Comparison of ENCODE assay signal across 20 cellular contexts in genomic region chr12:64990991-64991570, GRCh38.
A peak's percentile ranks its signal among the peaks of the same experiment; 100 is the strongest.
DNase-seq lines count a peak whose midpoint lies in the region; ATAC-seq and TF ChIP-seq lines count a peak whose summit lies in the region.
"Had no signal": no experiment of that assay in that cellular context is flagged by ENCODE, and none has a peak within 500 bp of the region (broad histone marks: within the 10 kb centered on the region; RNA-seq: fewer than 3 reads in every experiment).

No MANE protein-coding gene starts in this region.

- H3K9me3 ChIP-seq in tibial artery (no peaks in the 10 kb centered on the region), sigmoid colon (no peaks in the 10 kb centered on the region)
- H3K9me3 ChIP-seq: SK-N-SH had no signal

- intact Hi-C loops in tibial artery (cut with DNase I; ENCODE audit: low total_unique reads) (no loop called here), sigmoid colon (cut with DNase I) (no loop called here)

- H3K27ac ChIP-seq in foreskin keratinocyte (no peak overlapping the region), tibial artery (no peak overlapping the region), sigmoid colon (no peak overlapping the region)
- H3K27ac ChIP-seq: HL-60, KMS-11 had no signal

- in situ Hi-C loops in KBM-7 (cut with MboI; ENCODE audit: low pct_unique_long_range_greater_than_20kb, low sequenced_read_pairs): no loop called here

- H3K4me3 ChIP-seq in tibial artery (no peak overlapping the region), sigmoid colon (no peak overlapping the region)

- peaks cover 39% of the 10 kb centered on the region for H3K36me3 Mint-ChIP-seq in WTC11
- H3K36me3 Mint-ChIP-seq: CD8-positive, alpha-beta memory T cell had no signal

- peaks cover 6% of the 10 kb centered on the region for H3K27me3 Mint-ChIP-seq in WTC11 (ENCODE audit: low read depth)

- peak overlapping the region; percentile 33; the same call in 1 of the 2 replicates for H3K4me3 Mint-ChIP-seq in WTC11
- H3K4me3 Mint-ChIP-seq: CD8-positive, alpha-beta memory T cell had no signal

- peaks cover 26% of the 10 kb centered on the region for H3K4me1 ChIP-seq in foreskin keratinocyte
- H3K4me1 ChIP-seq in tibial artery: no peaks in the 10 kb centered on the region
- no peaks in the 10 kb centered on the region for H3K4me1 ChIP-seq in sigmoid colon

- no peak for TF ChIP-seq POLR2A in sigmoid colon (IDR thresholded peaks at IDR 0.05)

- no peaks in the 10 kb centered on the region for H3K27me3 ChIP-seq in foreskin keratinocyte
- H3K27me3 ChIP-seq in tibial artery: no peaks in the 10 kb centered on the region
- no peaks in the 10 kb centered on the region for H3K27me3 ChIP-seq in sigmoid colon

- no peak for ATAC-seq in WTC11
- peak; percentile 83 for ATAC-seq in foreskin keratinocyte
- ATAC-seq: left ventricle myocardium superior had no signal

- POLR2A ChIA-PET in WTC11 (lab: Charles Lee): no interaction called here

- CTCF ChIA-PET in WTC11 (lab: Charles Lee): interaction anchor here (0.7 kb wide), 1 partner anchor 130 kb away, joined by 3 read pairs; the partner anchor contains the start of gene WIF1

- H3K9me3 Mint-ChIP-seq in WTC11: peaks cover 42% of the 10 kb centered on the region
- H3K9me3 Mint-ChIP-seq: CD8-positive, alpha-beta memory T cell had no signal

- no peak overlapping the region for H3K27ac Mint-ChIP-seq in WTC11
- H3K27ac Mint-ChIP-seq: CD8-positive, alpha-beta memory T cell had no signal

- H3K36me3 ChIP-seq in tibial artery: no peaks in the 10 kb centered on the region
- no peaks in the 10 kb centered on the region for H3K36me3 ChIP-seq in sigmoid colon

- H3K4me1 Mint-ChIP-seq in WTC11: peaks cover 45% of the 10 kb centered on the region
- H3K4me1 Mint-ChIP-seq: CD8-positive, alpha-beta memory T cell had no signal

- peak; percentile 39 for DNase-seq in HT1080 (ENCODE audit: low read depth)
- DNase-seq in WTC11 (ENCODE audit: low spot score): no peak
- DNase-seq in foreskin keratinocyte: peak in 1 of 2 donors; percentile 68
- peak; percentile 1 for DNase-seq in occipital lobe (lab: John Stamatoyannopoulos, UW)
- DNase-seq in tibial artery: no peak
- DNase-seq in sigmoid colon: no peak
- no peak for DNase-seq in KBM-7
- no peak for DNase-seq in ecto neural progenitor cell (ENCODE audit: low spot score)
- DNase-seq: activated CD4-positive, alpha-beta T cell treated with anti-CD3 and anti-CD28 coated beads for 4 hours; CD8-positive, alpha-beta memory T cell; central memory CD4-positive, alpha-beta T cell; effector memory CD4-positive, alpha-beta T cell; left ventricle myocardium superior; NCI-H1417; NCI-H748 treated with DMSO at 0.1 percent for 48 hours; SK-N-SH; stimulated activated CD4-positive, alpha-beta T cell treated with anti-CD3 and anti-CD28 coated beads, Interleukin-2, amount 100 ng/mL, for 24 hours; T-helper 9 cell had no signal

- TF ChIP-seq EP300 in sigmoid colon (IDR thresholded peaks at IDR 0.05): no peak

- TF ChIP-seq CTCF in WTC11 (IDR thresholded peaks at IDR 0.05) (no peak), foreskin keratinocyte (conservative IDR thresholded peaks at IDR 0.05) (no peak), tibial artery (IDR thresholded peaks at IDR 0.05) (no peak), sigmoid colon (IDR thresholded peaks at IDR 0.05) (no peak)

- 80 to 81% methylated on average over 1 of the region's 1 CpG for WGBS in sigmoid colon, 2 donors

TF ChIP-seq in WTC11, 78 proteins besides CTCF, POLR2A, EP300 and RAD21 (continues in another document):
- TF ChIP-seq PRDM15 (CRISPR knock-in tag; IDR thresholded peaks at IDR 0.05) (no peak), SMAD3 (CRISPR knock-in tag; IDR thresholded peaks at IDR 0.05; ENCODE audit: borderline replicate concordance) (no peak), ZNF423 (CRISPR knock-in tag; IDR thresholded peaks at IDR 0.05) (no peak), NFE2L1 (CRISPR knock-in tag; IDR thresholded peaks at IDR 0.05) (no peak), NR2C2 (CRISPR knock-in tag; IDR thresholded peaks at IDR 0.05) (no peak), PRRX2 (CRISPR knock-in tag; IDR thresholded peaks at IDR 0.05) (no peak), ZNF138 (CRISPR knock-in tag; conservative IDR thresholded peaks at IDR 0.05) (no peak), KAT7 (CRISPR knock-in tag; IDR thresholded peaks at IDR 0.05; ENCODE audit: borderline replicate concordance) (no peak)
- TF ChIP-seq, protein P1, sequence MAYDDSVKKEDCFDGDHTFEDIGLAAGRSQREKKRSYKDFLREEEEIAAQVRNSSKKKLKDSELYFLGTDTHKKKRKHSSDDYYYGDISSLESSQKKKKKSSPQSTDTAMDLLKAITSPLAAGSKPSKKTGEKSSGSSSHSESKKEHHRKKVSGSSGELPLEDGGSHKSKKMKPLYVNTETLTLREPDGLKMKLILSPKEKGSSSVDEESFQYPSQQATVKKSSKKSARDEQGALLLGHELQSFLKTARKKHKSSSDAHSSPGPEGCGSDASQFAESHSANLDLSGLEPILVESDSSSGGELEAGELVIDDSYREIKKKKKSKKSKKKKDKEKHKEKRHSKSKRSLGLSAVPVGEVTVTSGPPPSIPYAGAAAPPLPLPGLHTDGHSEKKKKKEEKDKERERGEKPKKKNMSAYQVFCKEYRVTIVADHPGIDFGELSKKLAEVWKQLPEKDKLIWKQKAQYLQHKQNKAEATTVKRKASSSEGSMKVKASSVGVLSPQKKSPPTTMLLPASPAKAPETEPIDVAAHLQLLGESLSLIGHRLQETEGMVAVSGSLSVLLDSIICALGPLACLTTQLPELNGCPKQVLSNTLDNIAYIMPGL (CRISPR knock-in tag; IDR thresholded peaks at IDR 0.05): no peak
- TF ChIP-seq, protein P2, sequence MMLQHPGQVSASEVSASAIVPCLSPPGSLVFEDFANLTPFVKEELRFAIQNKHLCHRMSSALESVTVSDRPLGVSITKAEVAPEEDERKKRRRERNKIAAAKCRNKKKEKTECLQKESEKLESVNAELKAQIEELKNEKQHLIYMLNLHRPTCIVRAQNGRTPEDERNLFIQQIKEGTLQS (CRISPR knock-in tag; conservative IDR thresholded peaks at IDR 0.05): no peak
- TF ChIP-seq, protein P3, sequence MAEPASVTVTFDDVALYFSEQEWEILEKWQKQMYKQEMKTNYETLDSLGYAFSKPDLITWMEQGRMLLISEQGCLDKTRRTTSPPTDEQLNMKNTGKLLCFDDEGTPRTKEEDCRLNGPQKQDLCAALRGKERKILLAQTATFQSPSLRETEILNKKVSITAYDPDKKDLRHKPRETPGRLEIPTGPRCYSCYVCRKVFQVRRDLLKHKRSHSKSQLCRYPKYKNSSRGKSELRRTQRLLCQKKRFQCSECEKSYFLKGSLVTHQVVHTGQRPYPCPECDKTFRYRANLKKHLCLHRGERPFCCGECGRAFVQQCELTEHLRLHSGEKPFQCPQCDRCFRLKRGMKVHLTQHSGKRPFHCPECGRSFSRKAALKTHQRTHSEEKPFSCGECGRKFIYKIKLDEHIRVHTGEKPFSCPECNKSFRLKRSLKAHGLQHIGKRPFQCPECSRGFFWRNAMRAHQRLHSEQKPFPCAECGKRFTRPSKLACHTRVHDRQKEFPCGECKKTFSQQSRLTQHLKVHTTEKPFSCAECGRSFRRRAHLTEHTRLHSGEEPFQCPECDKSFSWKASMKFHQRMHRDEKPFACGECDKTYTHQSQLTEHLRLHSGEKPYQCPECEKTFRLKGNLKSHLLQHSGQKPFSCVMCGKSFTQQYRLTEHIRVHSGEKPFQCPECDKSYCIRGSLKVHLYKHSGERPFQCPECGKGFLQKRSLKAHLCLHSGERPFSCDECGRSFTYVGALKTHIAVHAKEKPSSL (CRISPR knock-in tag; conservative IDR thresholded peaks at IDR 0.05): no peak

Comparison
In these comparisons a context has a peak if more than half of its experiments do, and no peak if none do; other contexts are left out.
1. DNase-seq: peak in HT1080 (single experiment) and occipital lobe (single experiment); none in WTC11 (single experiment), tibial artery (0 of 2), sigmoid colon (single experiment), KBM-7 (single experiment) and ecto neural progenitor cell (single experiment).